Comparison of ENCODE assay signal across 35 cellular contexts in genomic region chr2:58202409-58202808, GRCh38.
"Had no signal": no experiment of that assay in that cellular context is flagged by ENCODE, and none has a peak within 500 bp of the region (broad histone marks: within the 10 kb centered on the region; RNA-seq: fewer than 3 reads in every experiment).

No MANE protein-coding gene starts in this region.

- DNase-seq: activated CD4-positive, alpha-beta T cell treated with anti-CD3 and anti-CD28 coated beads for 36 hours; activated CD4-positive, alpha-beta T cell treated with anti-CD3 and anti-CD28 coated beads, Interleukin-2, amount 10 ng/mL, durations not matched to agents 7 days and 5 days; activated CD4-positive, alpha-beta T cell treated with anti-CD3 and anti-CD28 coated beads, Interleukin-2, amount 50 U/mL, for 48 hours; activated CD8-positive, alpha-beta memory T cell treated with anti-CD3 and anti-CD28 coated beads, Interleukin-2, amount 50 U/mL, for 4 hours; activated gamma-delta T cell treated with Interleukin-2 at 50 U/mL for 16 hours; activated naive CD4-positive, alpha-beta T cell treated with anti-CD3 and anti-CD28 coated beads for 36 hours; activated T-cell treated with anti-CD3 and anti-CD28 coated beads for 4 hours; activated T-cell treated with anti-CD3 and anti-CD28 coated beads, Interleukin-2, amount 50 U/mL, for 4 hours; anterior cingulate cortex; caudate nucleus; cerebellar nuclear complex; NCI-H1092 treated with DMSO at 0.1 percent for 48 hours; NCI-H1417; NCI-H146; NCI-H187; NCI-H2029 treated with DMSO at 0.1 percent for 48 hours; NCI-H2107; NCI-H2171; NCI-H510A; NCI-H526; NCI-H748 treated with DMSO at 0.1 percent for 48 hours; NK-92 treated with Interleukin-12 subunit alpha and Interleukin-12 subunit beta, amount 100 ng/mL, for 24 hours; PC-3; Peyer's patch; RPMI8226; SIG-M5; T-cell; T-helper 2 cell; T-helper 9 cell had no signal

- H3K36me3 ChIP-seq: Peyer's patch had no signal

- H3K4me3 ChIP-seq: Peyer's patch had no signal

- H3K27ac Mint-ChIP-seq: activated CD4-positive, alpha-beta T cell treated with anti-CD3 and anti-CD28 coated beads for 36 hours; activated CD4-positive, alpha-beta T cell treated with anti-CD3 and anti-CD28 coated beads, Interleukin-2, amount 10 ng/mL, durations not matched to agents 7 days and 5 days; activated naive CD4-positive, alpha-beta T cell treated with anti-CD3 and anti-CD28 coated beads for 36 hours; activated naive CD4-positive, alpha-beta T cell treated with anti-CD3 and anti-CD28 coated beads, Interleukin-2, amount 50 U/mL, for 72 hours; activated T-helper 1 cell treated with anti-CD3 and anti-CD28 coated beads, Interleukin-12 subunit alpha, Interleukin-12 subunit beta, Interleukin-2, Interleukin-4 antibody, amounts not matched to agents 30 ng/mL and 10 ng/mL and 1 ng/mL, durations not matched to agents 14 hours and 24 hours and 36 hours; brain; T-cell had no signal

- H3K9me3 Mint-ChIP-seq: activated CD4-positive, alpha-beta T cell treated with anti-CD3 and anti-CD28 coated beads, Interleukin-2, amount 10 ng/mL, durations not matched to agents 7 days and 5 days; activated naive CD4-positive, alpha-beta T cell treated with anti-CD3 and anti-CD28 coated beads for 36 hours; activated naive CD4-positive, alpha-beta T cell treated with anti-CD3 and anti-CD28 coated beads, Interleukin-2, amount 50 U/mL, for 72 hours; activated T-cell treated with anti-CD3 and anti-CD28 coated beads, Interleukin-2, amount 50 U/mL, for 4 hours; activated T-helper 1 cell treated with anti-CD3 and anti-CD28 coated beads, Interleukin-12 subunit alpha, Interleukin-12 subunit beta, Interleukin-2, Interleukin-4 antibody, amounts not matched to agents 30 ng/mL and 10 ng/mL and 1 ng/mL, durations not matched to agents 14 hours and 24 hours and 36 hours; brain; T-cell had no signal

- H3K4me1 Mint-ChIP-seq: activated CD4-positive, alpha-beta T cell treated with anti-CD3 and anti-CD28 coated beads for 36 hours; activated CD4-positive, alpha-beta T cell treated with anti-CD3 and anti-CD28 coated beads, Interleukin-2, amount 10 ng/mL, durations not matched to agents 7 days and 5 days; brain; T-cell had no signal

- H3K4me1 ChIP-seq: Peyer's patch had no signal

- H3K27ac ChIP-seq: Peyer's patch had no signal

- FAIRE-seq: bronchial epithelial cell had no signal

- H3K9me3 ChIP-seq: Peyer's patch had no signal

- H3K27me3 ChIP-seq: Peyer's patch had no signal

- H3K27me3 Mint-ChIP-seq: activated CD4-positive, alpha-beta T cell treated with anti-CD3 and anti-CD28 coated beads for 36 hours; activated CD4-positive, alpha-beta T cell treated with anti-CD3 and anti-CD28 coated beads, Interleukin-2, amount 10 ng/mL, durations not matched to agents 7 days and 5 days; T-cell had no signal

- ATAC-seq: activated CD4-positive, alpha-beta T cell treated with anti-CD3 and anti-CD28 coated beads for 36 hours; activated CD4-positive, CD25-positive, alpha-beta regulatory T cell treated with anti-CD3 and anti-CD28 coated beads, Interleukin-2, amount 50 U/mL, for 24 hours; activated naive CD4-positive, alpha-beta T cell treated with anti-CD3 and anti-CD28 coated beads, Interleukin-2, amount 50 U/mL, for 72 hours; activated T-cell treated with anti-CD3 and anti-CD28 coated beads, Interleukin-2, amount 50 U/mL, for 4 hours; PC-3; SK-N-SH treated with all-trans-retinoic acid at 6 μM for 48 hours; T-cell had no signal

- H3K4me3 Mint-ChIP-seq: activated CD4-positive, alpha-beta T cell treated with anti-CD3 and anti-CD28 coated beads for 36 hours; activated CD4-positive, alpha-beta T cell treated with anti-CD3 and anti-CD28 coated beads, Interleukin-2, amount 10 ng/mL, durations not matched to agents 7 days and 5 days; activated naive CD4-positive, alpha-beta T cell treated with anti-CD3 and anti-CD28 coated beads for 36 hours; activated T-cell treated with anti-CD3 and anti-CD28 coated beads, Interleukin-2, amount 50 U/mL, for 4 hours; activated T-helper 1 cell treated with anti-CD3 and anti-CD28 coated beads, Interleukin-12 subunit alpha, Interleukin-12 subunit beta, Interleukin-2, Interleukin-4 antibody, amounts not matched to agents 30 ng/mL and 10 ng/mL and 1 ng/mL, durations not matched to agents 14 hours and 24 hours and 36 hours; brain; T-cell had no signal
